Comparison of ENCODE assay signal across 1 cellular context in the genomic region with DNA sequence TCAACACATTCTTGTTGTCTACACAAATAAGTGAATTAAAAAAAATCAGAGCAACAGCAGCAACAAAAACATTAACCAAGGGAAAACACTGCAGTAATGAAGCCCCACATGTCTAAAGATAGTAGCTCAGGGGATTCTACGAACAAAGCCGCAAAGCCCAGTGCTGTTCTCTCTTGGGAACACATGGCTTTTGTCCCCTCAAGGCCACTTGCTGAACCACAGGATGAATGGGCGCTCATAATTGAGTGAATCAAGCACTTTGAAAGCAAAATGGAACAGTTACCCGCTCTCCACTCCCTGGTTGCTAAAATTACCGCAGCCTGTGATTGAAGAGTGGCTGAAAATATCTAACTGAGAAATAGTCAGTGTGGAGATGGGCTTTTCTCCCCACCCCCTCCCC.
TF ChIP-seq lines count a peak whose summit lies in the region.

No MANE protein-coding gene starts in this region.

TF ChIP-seq in neural cell, 6 proteins besides CTCF, POLR2A, EP300 and RAD21:
- TF ChIP-seq, protein P1, sequence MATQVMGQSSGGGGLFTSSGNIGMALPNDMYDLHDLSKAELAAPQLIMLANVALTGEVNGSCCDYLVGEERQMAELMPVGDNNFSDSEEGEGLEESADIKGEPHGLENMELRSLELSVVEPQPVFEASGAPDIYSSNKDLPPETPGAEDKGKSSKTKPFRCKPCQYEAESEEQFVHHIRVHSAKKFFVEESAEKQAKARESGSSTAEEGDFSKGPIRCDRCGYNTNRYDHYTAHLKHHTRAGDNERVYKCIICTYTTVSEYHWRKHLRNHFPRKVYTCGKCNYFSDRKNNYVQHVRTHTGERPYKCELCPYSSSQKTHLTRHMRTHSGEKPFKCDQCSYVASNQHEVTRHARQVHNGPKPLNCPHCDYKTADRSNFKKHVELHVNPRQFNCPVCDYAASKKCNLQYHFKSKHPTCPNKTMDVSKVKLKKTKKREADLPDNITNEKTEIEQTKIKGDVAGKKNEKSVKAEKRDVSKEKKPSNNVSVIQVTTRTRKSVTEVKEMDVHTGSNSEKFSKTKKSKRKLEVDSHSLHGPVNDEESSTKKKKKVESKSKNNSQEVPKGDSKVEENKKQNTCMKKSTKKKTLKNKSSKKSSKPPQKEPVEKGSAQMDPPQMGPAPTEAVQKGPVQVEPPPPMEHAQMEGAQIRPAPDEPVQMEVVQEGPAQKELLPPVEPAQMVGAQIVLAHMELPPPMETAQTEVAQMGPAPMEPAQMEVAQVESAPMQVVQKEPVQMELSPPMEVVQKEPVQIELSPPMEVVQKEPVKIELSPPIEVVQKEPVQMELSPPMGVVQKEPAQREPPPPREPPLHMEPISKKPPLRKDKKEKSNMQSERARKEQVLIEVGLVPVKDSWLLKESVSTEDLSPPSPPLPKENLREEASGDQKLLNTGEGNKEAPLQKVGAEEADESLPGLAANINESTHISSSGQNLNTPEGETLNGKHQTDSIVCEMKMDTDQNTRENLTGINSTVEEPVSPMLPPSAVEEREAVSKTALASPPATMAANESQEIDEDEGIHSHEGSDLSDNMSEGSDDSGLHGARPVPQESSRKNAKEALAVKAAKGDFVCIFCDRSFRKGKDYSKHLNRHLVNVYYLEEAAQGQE (IDR thresholded peaks at IDR 0.05; ENCODE audit: borderline replicate concordance) = no peak
- TF ChIP-seq POLR2AphosphoS5 (IDR thresholded peaks at IDR 0.05) = no peak
- TF ChIP-seq MXI1 (conservative IDR thresholded peaks at IDR 0.05; ENCODE audit: poor library complexity, severe bottlenecking) = no peak
- no peak for TF ChIP-seq EZH2 (IDR thresholded peaks at IDR 0.05; ENCODE audit: borderline replicate concordance, insufficient read depth, low read length, poor library complexity, severe bottlenecking)
- no peak for TF ChIP-seq SMC3 (conservative IDR thresholded peaks at IDR 0.05; ENCODE audit: poor library complexity)
- no peak for TF ChIP-seq TAF1 (IDR thresholded peaks at IDR 0.05; ENCODE audit: low read depth)
TF ChIP-seq in neural cell: peak in this region for 0.
